Comparison of ENCODE assay signal across 14 cellular contexts in the genomic region with DNA sequence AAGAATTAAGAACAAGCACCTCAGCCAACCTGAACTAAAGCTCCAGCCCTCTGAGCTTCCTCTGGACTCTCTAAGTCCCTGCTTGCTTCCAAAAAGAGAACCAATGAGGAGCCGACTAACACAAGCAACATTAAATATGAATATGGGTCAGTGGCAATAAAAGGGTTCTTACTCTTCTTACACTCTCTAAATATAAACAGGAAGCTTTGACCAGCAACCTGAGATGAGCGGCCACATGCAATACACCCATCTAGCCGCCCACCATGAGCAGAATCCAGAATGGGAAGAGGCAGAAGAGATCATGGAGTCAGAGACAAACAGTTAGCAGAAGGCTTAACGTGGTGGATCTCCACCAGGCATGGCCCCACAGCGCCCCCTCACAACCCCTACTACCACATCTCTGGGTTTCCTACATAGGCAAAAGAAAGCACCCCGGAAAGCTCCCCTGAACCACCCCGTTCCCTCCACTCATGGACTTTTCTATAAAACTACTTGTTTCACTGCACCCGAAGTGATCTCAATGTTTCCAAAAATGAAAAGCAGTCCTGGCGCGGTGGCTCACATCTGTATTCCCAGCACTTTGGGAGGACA. TPM values are rescaled to one million over a fixed set of nuclear protein-coding genes. Genes with fewer than 3 reads are reported as not detected.
DNase-seq lines count a peak whose midpoint lies in the region; ATAC-seq and TF ChIP-seq lines count a peak whose summit lies in the region.
"Had no signal": no experiment of that assay in that cellular context is flagged by ENCODE, and none has a peak within 500 bp of the region (broad histone marks: within the 10 kb centered on the region; RNA-seq: fewer than 3 reads in every experiment).

No MANE protein-coding gene starts in this region.

- H3T11ph ChIP-seq in H9 (ENCODE audit: low read length), result no peak overlapping the region

- no peak overlapping the region for H3K4me2 ChIP-seq in H9 (ENCODE audit: insufficient read depth, insufficient read length, low read length)

- BruUV-seq in A673 (replicated peaks; lab: Mats Ljungman, UMichigan), result no TSS peak

- H2AFZ ChIP-seq in H9 (ENCODE audit: low read length), result no peak overlapping the region

- no peak overlapping the region for H3K14ac ChIP-seq in H9 (ENCODE audit: insufficient read depth, low read length)

- H3K79me1 ChIP-seq in H9 (ENCODE audit: insufficient read depth, low read depth, low read length, poor library complexity, severe bottlenecking), result no peaks in the 10 kb centered on the region

- H3K27me3 ChIP-seq in A673 (replicated peaks; ENCODE audit: insufficient read depth, low read depth, low read length, poor library complexity) (no peaks in the 10 kb centered on the region), H9 (ENCODE audit: insufficient read depth, low read length) (no peaks in the 10 kb centered on the region), colonic mucosa (no peaks in the 10 kb centered on the region)

- TF ChIP-seq CTCF in A673 (conservative IDR thresholded peaks at IDR 0.05; ENCODE audit: low read depth, low read length), result peak; percentile 39; the same call in 1 of the 2 replicates
- TF ChIP-seq CTCF in H9 (conservative IDR thresholded peaks at IDR 0.05), result peak; percentile 60
- TF ChIP-seq CTCF in mesothelial cell of epicardium (IDR thresholded peaks at IDR 0.05; ENCODE audit: unreplicated experiment), result no peak
- TF ChIP-seq CTCF in colonic mucosa (IDR thresholded peaks at IDR 0.05), result no peak

- peaks cover 3% of the 10 kb centered on the region for H3K23me2 ChIP-seq in H9 (ENCODE audit: insufficient read length, low read depth, low read length, poor library complexity, severe bottlenecking)

- H3K9me3 Mint-ChIP-seq in H9 (no peaks in the 10 kb centered on the region), mesothelial cell of epicardium (no peaks in the 10 kb centered on the region)

- no peak overlapping the region for H2BK5ac ChIP-seq in H9 (ENCODE audit: insufficient read length, low read length)

- no CpG with 5 or more reads among the region's 10 CpGs for WGBS in H9 (ENCODE audit: extremely low coverage, insufficient read length, low lambda C conversion rate)

- no peak overlapping the region for H3K56ac ChIP-seq in H9 (ENCODE audit: insufficient read length, low read depth, low read length)

- no peak overlapping the region for H3K23ac ChIP-seq in H9 (ENCODE audit: insufficient read length, low read depth, low read length)

- H3K4ac ChIP-seq in H9 (ENCODE audit: low read depth, low read length), result no peak overlapping the region

- DNase-seq in A673 (ENCODE audit: low spot score) (no peak), H9 (peak; percentile 53), mesothelial cell of epicardium (ENCODE audit: low spot score in 2 of 2, unreplicated experiment in 2 of 2) (no peak), left lobe of liver (ENCODE audit: low spot score) (no peak), EL (no peak), colonic mucosa (no peak), cerebellar cortex (ENCODE audit: low spot score) (no peak)
- DNase-seq: activated CD4-positive, CD25-positive, alpha-beta regulatory T cell treated with anti-CD3 and anti-CD28 coated beads, Interleukin-2, amount 50 U/mL, for 72 hours; kidney; NCI-H2029 treated with DMSO at 0.1 percent for 48 hours had no signal

- no peak overlapping the region for H3K27ac ChIP-seq in A673 (ENCODE audit: low read depth, low read length, poor library complexity, severe bottlenecking)
- H3K27ac ChIP-seq in H9 (ENCODE audit: insufficient read length, low read depth, low read length), result no peak overlapping the region
- H3K27ac ChIP-seq in angular gyrus (ENCODE audit: low read depth, low read length), result peak overlapping the region; percentile 96
- H3K27ac ChIP-seq in colonic mucosa, result no peak overlapping the region
- H3K27ac ChIP-seq: C4-2B, epithelial cell of prostate, RWPE1 had no signal

- H3K27ac Mint-ChIP-seq in H9, result no peak overlapping the region; a peak in 1 of 7 replicates
- no peak overlapping the region for H3K27ac Mint-ChIP-seq in mesothelial cell of epicardium

- H3K4me3 Mint-ChIP-seq in H9 (no peak overlapping the region), mesothelial cell of epicardium (peak overlapping the region; percentile 14)

- no peaks in the 10 kb centered on the region for H4K20me1 ChIP-seq in H9 (ENCODE audit: control insufficient read depth, insufficient read depth, insufficient read length)

- peaks cover 17 to 20% of the 10 kb centered on the region in 2 experiments for H3K4me1 Mint-ChIP-seq in H9
- H3K4me1 Mint-ChIP-seq in mesothelial cell of epicardium, result peaks cover 16% of the 10 kb centered on the region

- H3K4me1 ChIP-seq in A673 (ENCODE audit: insufficient read depth, low read length, poor library complexity, severe bottlenecking) (peaks cover 23% of the 10 kb centered on the region), H9 (ENCODE audit: insufficient read depth, low read length) (no peaks in the 10 kb centered on the region; the same call in 1 of the 2 replicates), colonic mucosa (peaks cover 4% of the 10 kb centered on the region)

- H2BK12ac ChIP-seq in H9 (ENCODE audit: insufficient read length, low read depth, low read length), result no peak overlapping the region

- H2BK20ac ChIP-seq in H9 (ENCODE audit: low read depth, low read length, poor library complexity, severe bottlenecking), result no peak overlapping the region

- no peak overlapping the region for H4K8ac ChIP-seq in H9 (replicated peaks; ENCODE audit: insufficient read length, low read depth, low read length)

- intact Hi-C loops in A673 (cut with micrococcal nuclease; ENCODE audit: unreplicated experiment), result loop anchor here (5.0 kb wide), 1 partner anchor 455 kb away; no protein-coding TSS in a partner anchor
- intact Hi-C loops in colonic mucosa (cut with DNase I), result loop anchor here (10.0 kb wide), 1 partner anchor 372 kb away; no protein-coding TSS in a partner anchor

- no peak overlapping the region for H2AK5ac ChIP-seq in H9 (ENCODE audit: insufficient read length, low read length)

- H3K4me3 ChIP-seq in A673 (ENCODE audit: low read depth, low read length, poor library complexity, severe bottlenecking) (no peak overlapping the region), colonic mucosa (no peak overlapping the region)

- no peak for ATAC-seq in left lobe of liver

- H2BK120ac ChIP-seq in H9 (ENCODE audit: low read depth, low read length, poor library complexity, severe bottlenecking), result no peak overlapping the region

- H3K36me3 ChIP-seq in A673 (ENCODE audit: insufficient read depth, low read length, poor library complexity, severe bottlenecking), result no peaks in the 10 kb centered on the region
- no peaks in the 10 kb centered on the region for H3K36me3 ChIP-seq in colonic mucosa

- no peak overlapping the region for H3K9ac ChIP-seq in H9 (ENCODE audit: extremely low read depth, insufficient read length, low read length)
- no peak overlapping the region for H3K9ac ChIP-seq in colonic mucosa (ENCODE audit: low read depth in 2 of 2, low read length in 2 of 2)

- no peaks in the 10 kb centered on the region for H3K79me2 ChIP-seq in H9 (ENCODE audit: insufficient read depth, low read length)

- POLR2A ChIA-PET in A673 (lab: Charles Lee; ENCODE audit: low non-redundant PET), result no interaction called here

- no peak overlapping the region for H2BK15ac ChIP-seq in H9 (ENCODE audit: low read depth, low read length)

- H4K91ac ChIP-seq in H9 (ENCODE audit: insufficient read length, low read depth, low read length), result no peak overlapping the region

- H3K36me3 Mint-ChIP-seq in H9 (ENCODE audit: insufficient read depth in 1 of 3, low read depth in 3 of 3) (no peaks in the 10 kb centered on the region; a peak in 1 of 7 replicates), mesothelial cell of epicardium (peaks cover 3% of the 10 kb centered on the region)

- no peak overlapping the region for H4K5ac ChIP-seq in H9 (ENCODE audit: insufficient read length, low read depth, low read length)

- CTCF ChIA-PET in A673 (lab: Charles Lee), result interaction anchor here (0.6 kb wide), 1 partner anchor 400 kb away, joined by 5 read pairs; no protein-coding TSS in a partner anchor

- H3K27me3 Mint-ChIP-seq in H9 (ENCODE audit: low read depth) (peaks cover 12% of the 10 kb centered on the region), mesothelial cell of epicardium (ENCODE audit: low read depth) (no peaks in the 10 kb centered on the region)

- H3K9me3 ChIP-seq in A673 (ENCODE audit: low read depth, low read length, poor library complexity, severe bottlenecking), result no peaks in the 10 kb centered on the region
- no peaks in the 10 kb centered on the region for H3K9me3 ChIP-seq in H9 (ENCODE audit: control insufficient read depth, low read depth, low read length)
- H3K9me3 ChIP-seq in colonic mucosa, result no peaks in the 10 kb centered on the region

- no peak overlapping the region for H3K18ac ChIP-seq in H9 (ENCODE audit: insufficient read length, low read depth, low read length)

RNA-seq across cellular contexts. Expression of gene TTC7B, which starts 59.4 kb away (rescaled TPM):
- total RNA-seq in A673 (2021), result 39.2 and 47.2 TPM in 2 replicates
- 30.3 and 33.7 TPM in 2 replicates for total RNA-seq in H9 (2021)
- 46.0 to 56.5 TPM (median 48.9 TPM) in 3 replicates for total RNA-seq in mesothelial cell of epicardium
- 32.4 TPM for total RNA-seq in left lobe of liver
- 10 to 100 TPM in 1 of 2 donors, 1 to 10 TPM in 1; 3.3 to 11.8 TPM for total RNA-seq in colonic mucosa

Comparison
In these comparisons a context has a peak if more than half of its experiments do, and no peak if none do; other contexts are left out.
1. CTCF ChIP-seq: peak in A673 (single experiment) and H9 (single experiment); none in mesothelial cell of epicardium (single experiment) and colonic mucosa (single experiment).